ENCODE assay signal across 2 cellular contexts in the genomic region with DNA sequence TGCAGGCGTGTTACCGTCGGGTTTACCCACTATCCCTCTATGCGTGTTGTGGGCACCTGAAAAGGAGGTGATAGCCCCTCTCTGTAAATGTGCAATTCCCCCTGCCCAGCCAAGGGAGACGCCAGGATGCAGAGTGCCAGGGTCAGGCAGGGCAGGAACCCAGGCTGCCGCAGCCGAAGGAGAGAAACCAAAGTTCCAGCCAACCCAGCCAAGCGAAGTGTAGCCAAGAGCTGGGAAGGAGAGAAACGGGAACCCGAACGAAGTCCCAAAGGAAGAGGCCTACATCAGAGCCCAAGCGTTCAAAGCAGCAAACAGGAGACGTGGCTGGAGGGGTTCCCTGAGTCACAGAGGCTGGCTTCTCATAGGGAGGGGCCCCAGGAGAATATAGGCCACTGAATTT.
A peak's percentile ranks its signal among the peaks of the same experiment; 100 is the strongest.
TF ChIP-seq lines count a peak whose summit lies in the region.

No MANE protein-coding gene starts in this region.

TF ChIP-seq in IMR-90, 13 proteins besides CTCF, POLR2A, EP300 and RAD21:
- TF ChIP-seq USF2 (IDR thresholded peaks at IDR 0.05; ENCODE audit: low read depth, low read length) (no peak), FOS (IDR thresholded peaks at IDR 0.05; ENCODE audit: low read depth, low read length) (no peak), BHLHE40 (IDR thresholded peaks at IDR 0.05; ENCODE audit: low read depth, low read length) (no peak), RCOR1 (IDR thresholded peaks at IDR 0.05; ENCODE audit: insufficient replicate concordance, low read length) (no peak), MAFK (IDR thresholded peaks at IDR 0.05; ENCODE audit: low read depth, low read length) (no peak)

TF ChIP-seq in H1, 55 proteins besides CTCF, POLR2A, EP300 and RAD21:
- TF ChIP-seq KDM4A (IDR thresholded peaks at IDR 0.05; ENCODE audit: low read depth, low read length, severe bottlenecking) (peak; percentile 62), TCF12 (IDR thresholded peaks at IDR 0.05; ENCODE audit: low read depth, low read length) (no peak)
